Comparison of ENCODE assay signal across 27 cellular contexts in the genomic region with DNA sequence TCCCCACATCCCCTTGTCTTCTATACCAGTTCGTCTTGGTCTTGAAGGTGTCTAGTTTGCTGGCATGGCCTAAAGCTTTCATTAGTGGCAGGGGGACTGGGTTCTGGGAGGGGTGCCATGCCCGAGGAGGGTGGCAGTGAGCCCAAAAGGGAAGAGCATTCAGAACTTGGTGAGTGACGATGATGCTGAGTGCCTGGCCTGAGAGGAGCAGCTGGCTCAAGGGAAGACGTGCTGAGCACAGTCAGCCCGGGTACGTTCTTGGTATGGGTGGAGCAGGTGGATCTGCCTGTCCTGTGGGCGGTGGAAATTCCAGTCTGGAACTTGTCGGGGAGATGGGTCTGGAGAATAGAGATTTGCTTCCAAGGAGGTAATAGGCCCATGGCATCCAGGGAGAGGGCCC. TPM values are rescaled to one million over a fixed set of nuclear protein-coding genes. Genes with fewer than 3 reads are reported as not detected.
DNase-seq lines count a peak whose midpoint lies in the region; ATAC-seq lines count a peak whose summit lies in the region.
"Had no signal": no experiment of that assay in that cellular context is flagged by ENCODE, and none has a peak within 500 bp of the region (broad histone marks: within the 10 kb centered on the region; RNA-seq: fewer than 3 reads in every experiment).

No MANE protein-coding gene starts in this region.

- H3K4me1 Mint-ChIP-seq in activated CD4-positive, alpha-beta T cell treated with anti-CD3 and anti-CD28 coated beads, Interleukin-2, amount 10 ng/mL, durations not matched to agents 24 days and 14 days = peaks cover 36% of the 10 kb centered on the region
- peaks cover 37% of the 10 kb centered on the region for H3K4me1 Mint-ChIP-seq in activated T-helper 2 cell treated with anti-CD3 and anti-CD28 coated beads, Interferon-gamma antibody, Interleukin-2, Interleukin-4, amounts not matched to agents 10 μg/mL and 5 μg/mL and 100 μg/mL, durations not matched to agents 14 hours and 24 hours and 36 hours (ENCODE audit: low read depth)
- H3K4me1 Mint-ChIP-seq in stimulated activated effector memory CD8-positive, alpha-beta T cell treated with anti-CD3 and anti-CD28 coated beads, Interleukin-12 subunit alpha, Interleukin-12 subunit beta, amount 100 ng/mL, for 72 hours = peaks cover 34% of the 10 kb centered on the region

- H3K4me3 Mint-ChIP-seq in activated CD4-positive, alpha-beta T cell treated with anti-CD3 and anti-CD28 coated beads, Interleukin-2, amount 10 ng/mL, durations not matched to agents 24 days and 14 days = no peak overlapping the region
- no peak overlapping the region for H3K4me3 Mint-ChIP-seq in activated T-helper 2 cell treated with anti-CD3 and anti-CD28 coated beads, Interferon-gamma antibody, Interleukin-2, Interleukin-4, amounts not matched to agents 10 μg/mL and 5 μg/mL and 100 μg/mL, durations not matched to agents 14 hours and 24 hours and 36 hours (ENCODE audit: low read depth)
- no peak overlapping the region for H3K4me3 Mint-ChIP-seq in stimulated activated effector memory CD8-positive, alpha-beta T cell treated with anti-CD3 and anti-CD28 coated beads, Interleukin-12 subunit alpha, Interleukin-12 subunit beta, amount 100 ng/mL, for 72 hours
- H3K4me3 Mint-ChIP-seq: activated CD4-positive, alpha-beta memory T cell treated with anti-CD3 and anti-CD28 coated beads, Interleukin-2, amount 10 ng/mL, durations not matched to agents 7 days and 5 days; activated naive CD8-positive, alpha-beta T cell treated with anti-CD3 and anti-CD28 coated beads, Interleukin-2, amount 50 U/mL, for 24 hours; CD8-positive, alpha-beta T cell had no signal

- H3K36me3 Mint-ChIP-seq in activated CD4-positive, alpha-beta T cell treated with anti-CD3 and anti-CD28 coated beads, Interleukin-2, amount 10 ng/mL, durations not matched to agents 24 days and 14 days (ENCODE audit: low read depth) = peaks cover 73% of the 10 kb centered on the region
- H3K36me3 Mint-ChIP-seq in activated T-helper 2 cell treated with anti-CD3 and anti-CD28 coated beads, Interferon-gamma antibody, Interleukin-2, Interleukin-4, amounts not matched to agents 10 μg/mL and 5 μg/mL and 100 μg/mL, durations not matched to agents 14 hours and 24 hours and 36 hours (ENCODE audit: low read depth) = peaks cover 80% of the 10 kb centered on the region
- H3K36me3 Mint-ChIP-seq in stimulated activated effector memory CD8-positive, alpha-beta T cell treated with anti-CD3 and anti-CD28 coated beads, Interleukin-12 subunit alpha, Interleukin-12 subunit beta, amount 100 ng/mL, for 72 hours = peaks cover 96% of the 10 kb centered on the region

- no peak for ATAC-seq in stimulated activated effector memory CD8-positive, alpha-beta T cell treated with anti-CD3 and anti-CD28 coated beads, Interleukin-12 subunit alpha, Interleukin-12 subunit beta, amount 100 ng/mL, for 72 hours
- ATAC-seq in HG03354 (IDR thresholded peaks at IDR 0.05; ENCODE audit: poor library complexity, severe bottlenecking, unreplicated experiment) (no peak), HG03565 (IDR thresholded peaks at IDR 0.05; ENCODE audit: unreplicated experiment) (no peak)
- ATAC-seq: activated CD4-positive, CD25-positive, alpha-beta regulatory T cell treated with anti-CD3 and anti-CD28 coated beads, Interleukin-2, amount 50 U/mL, for 24 hours; activated naive CD8-positive, alpha-beta T cell treated with anti-CD3 and anti-CD28 coated beads, Interleukin-2, amount 50 U/mL, for 24 hours; CD8-positive, alpha-beta T cell; sciatic nerve had no signal

- no peaks in the 10 kb centered on the region for H3K9me3 Mint-ChIP-seq in activated CD4-positive, alpha-beta T cell treated with anti-CD3 and anti-CD28 coated beads, Interleukin-2, amount 10 ng/mL, durations not matched to agents 24 days and 14 days
- H3K9me3 Mint-ChIP-seq in activated T-helper 2 cell treated with anti-CD3 and anti-CD28 coated beads, Interferon-gamma antibody, Interleukin-2, Interleukin-4, amounts not matched to agents 10 μg/mL and 5 μg/mL and 100 μg/mL, durations not matched to agents 14 hours and 24 hours and 36 hours = no peaks in the 10 kb centered on the region
- no peaks in the 10 kb centered on the region for H3K9me3 Mint-ChIP-seq in stimulated activated effector memory CD8-positive, alpha-beta T cell treated with anti-CD3 and anti-CD28 coated beads, Interleukin-12 subunit alpha, Interleukin-12 subunit beta, amount 100 ng/mL, for 72 hours
- H3K9me3 Mint-ChIP-seq: activated CD4-positive, alpha-beta memory T cell treated with anti-CD3 and anti-CD28 coated beads, Interleukin-2, amount 10 ng/mL, durations not matched to agents 7 days and 5 days; activated naive CD8-positive, alpha-beta T cell treated with anti-CD3 and anti-CD28 coated beads, Interleukin-2, amount 50 U/mL, for 24 hours; CD8-positive, alpha-beta T cell had no signal

- peak overlapping the region; percentile 36 for H3K27ac Mint-ChIP-seq in activated CD4-positive, alpha-beta T cell treated with anti-CD3 and anti-CD28 coated beads, Interleukin-2, amount 10 ng/mL, durations not matched to agents 24 days and 14 days
- H3K27ac Mint-ChIP-seq in activated T-helper 2 cell treated with anti-CD3 and anti-CD28 coated beads, Interferon-gamma antibody, Interleukin-2, Interleukin-4, amounts not matched to agents 10 μg/mL and 5 μg/mL and 100 μg/mL, durations not matched to agents 14 hours and 24 hours and 36 hours = peak overlapping the region; percentile 67
- H3K27ac Mint-ChIP-seq in stimulated activated effector memory CD8-positive, alpha-beta T cell treated with anti-CD3 and anti-CD28 coated beads, Interleukin-12 subunit alpha, Interleukin-12 subunit beta, amount 100 ng/mL, for 72 hours = peak overlapping the region; percentile 65
- H3K27ac Mint-ChIP-seq: activated CD4-positive, alpha-beta memory T cell treated with anti-CD3 and anti-CD28 coated beads, Interleukin-2, amount 10 ng/mL, durations not matched to agents 7 days and 5 days; activated naive CD8-positive, alpha-beta T cell treated with anti-CD3 and anti-CD28 coated beads, Interleukin-2, amount 50 U/mL, for 24 hours; CD8-positive, alpha-beta T cell had no signal

- DNase-seq in activated CD4-positive, alpha-beta T cell treated with anti-CD3 and anti-CD28 coated beads, Interleukin-2, amount 10 ng/mL, durations not matched to agents 24 days and 14 days = no peak
- no peak for DNase-seq in activated CD4-positive, alpha-beta T cell treated with anti-CD3 and anti-CD28 coated beads for 1 hour
- DNase-seq in activated T-helper 2 cell treated with anti-CD3 and anti-CD28 coated beads, Interferon-gamma antibody, Interleukin-2, Interleukin-4, amounts not matched to agents 10 μg/mL and 5 μg/mL and 100 μg/mL, durations not matched to agents 14 hours and 24 hours and 36 hours (ENCODE audit: low spot score) = no peak
- DNase-seq in medulla oblongata (ENCODE audit: extremely low spot score) (peak; percentile 50), cerebellar nuclear complex (lab: John Stamatoyannopoulos, UW) (no peak)
- no peak for DNase-seq in stimulated activated effector memory CD8-positive, alpha-beta T cell treated with anti-CD3 and anti-CD28 coated beads, Interleukin-12 subunit alpha, Interleukin-12 subunit beta, amount 100 ng/mL, for 72 hours (ENCODE audit: low spot score in 2 of 2)
- DNase-seq: activated CD4-positive, alpha-beta memory T cell treated with anti-CD3 and anti-CD28 coated beads, Interleukin-2, amount 10 ng/mL, durations not matched to agents 7 days and 5 days; activated naive CD8-positive, alpha-beta T cell treated with anti-CD3 and anti-CD28 coated beads, Interleukin-2, amount 50 U/mL, for 24 hours; activated T-cell treated with anti-CD3 and anti-CD28 coated beads for 4 hours; CD8-positive, alpha-beta T cell; DMS 273 treated with DMSO at 0.1 percent for 48 hours; islet precursor cell; KG1; NCI-H1417 treated with DMSO at 0.1 percent for 48 hours; NCI-H2081 treated with DMSO at 0.1 percent for 48 hours; NCI-H82; stimulated activated naive CD4-positive, alpha-beta T cell treated with Interleukin-2 at 50 U/mL for 16 hours; testis had no signal

- intact Hi-C loops in activated CD4-positive, alpha-beta T cell treated with anti-CD3 and anti-CD28 coated beads, Interleukin-2, amount 10 ng/mL, durations not matched to agents 24 days and 14 days (cut with micrococcal nuclease) = no loop called here
- intact Hi-C loops in activated T-helper 2 cell treated with anti-CD3 and anti-CD28 coated beads, Interferon-gamma antibody, Interleukin-2, Interleukin-4, amounts not matched to agents 10 μg/mL and 5 μg/mL and 100 μg/mL, durations not matched to agents 14 hours and 24 hours and 36 hours (cut with micrococcal nuclease) = no loop called here

- no peaks in the 10 kb centered on the region for H3K27me3 Mint-ChIP-seq in activated CD4-positive, alpha-beta T cell treated with anti-CD3 and anti-CD28 coated beads, Interleukin-2, amount 10 ng/mL, durations not matched to agents 24 days and 14 days
- H3K27me3 Mint-ChIP-seq in activated T-helper 2 cell treated with anti-CD3 and anti-CD28 coated beads, Interferon-gamma antibody, Interleukin-2, Interleukin-4, amounts not matched to agents 10 μg/mL and 5 μg/mL and 100 μg/mL, durations not matched to agents 14 hours and 24 hours and 36 hours (ENCODE audit: low read depth) = no peaks in the 10 kb centered on the region
- H3K27me3 Mint-ChIP-seq: activated CD4-positive, alpha-beta memory T cell treated with anti-CD3 and anti-CD28 coated beads, Interleukin-2, amount 10 ng/mL, durations not matched to agents 7 days and 5 days had no signal

RNA-seq across cellular contexts. Expression of a gene that starts 4.6 kb away (rescaled TPM):
- 321 and 324 TPM in 2 replicates for total RNA-seq in activated CD4-positive, alpha-beta T cell treated with anti-CD3 and anti-CD28 coated beads, Interleukin-2, amount 10 ng/mL, durations not matched to agents 24 days and 14 days
- 342 and 361 TPM in 2 replicates for total RNA-seq in activated T-helper 2 cell treated with anti-CD3 and anti-CD28 coated beads, Interferon-gamma antibody, Interleukin-2, Interleukin-4, amounts not matched to agents 10 μg/mL and 5 μg/mL and 100 μg/mL, durations not matched to agents 14 hours and 24 hours and 36 hours

RNA-seq across cellular contexts. Expression of a gene that starts 7.4 kb away (rescaled TPM):
- 29.9 and 30.1 TPM in 2 replicates for total RNA-seq in activated CD4-positive, alpha-beta T cell treated with anti-CD3 and anti-CD28 coated beads, Interleukin-2, amount 10 ng/mL, durations not matched to agents 24 days and 14 days
- total RNA-seq in activated T-helper 2 cell treated with anti-CD3 and anti-CD28 coated beads, Interferon-gamma antibody, Interleukin-2, Interleukin-4, amounts not matched to agents 10 μg/mL and 5 μg/mL and 100 μg/mL, durations not matched to agents 14 hours and 24 hours and 36 hours = 31.4 and 34.5 TPM in 2 replicates

RNA-seq across cellular contexts. Expression of a gene that starts 12.0 kb away (rescaled TPM):
- 0.09 TPM in 1 of 2 replicates, not detected in the other for total RNA-seq in activated CD4-positive, alpha-beta T cell treated with anti-CD3 and anti-CD28 coated beads, Interleukin-2, amount 10 ng/mL, durations not matched to agents 24 days and 14 days
- not detected in 2 replicates for total RNA-seq in activated T-helper 2 cell treated with anti-CD3 and anti-CD28 coated beads, Interferon-gamma antibody, Interleukin-2, Interleukin-4, amounts not matched to agents 10 μg/mL and 5 μg/mL and 100 μg/mL, durations not matched to agents 14 hours and 24 hours and 36 hours
- total RNA-seq: activated CD4-positive, alpha-beta memory T cell treated with anti-CD3 and anti-CD28 coated beads, Interleukin-2, amount 10 ng/mL, durations not matched to agents 7 days and 5 days; CD8-positive, alpha-beta T cell; cerebellum; HT1080; mononuclear cell; sciatic nerve; SJSA1; vagina had no signal

RNA-seq across cellular contexts. Expression of a gene that starts 36.0 kb away (rescaled TPM):
- total RNA-seq in activated CD4-positive, alpha-beta T cell treated with anti-CD3 and anti-CD28 coated beads, Interleukin-2, amount 10 ng/mL, durations not matched to agents 24 days and 14 days = 3.2 and 3.8 TPM in 2 replicates
- 4.8 and 5.4 TPM in 2 replicates for total RNA-seq in activated T-helper 2 cell treated with anti-CD3 and anti-CD28 coated beads, Interferon-gamma antibody, Interleukin-2, Interleukin-4, amounts not matched to agents 10 μg/mL and 5 μg/mL and 100 μg/mL, durations not matched to agents 14 hours and 24 hours and 36 hours

RNA-seq across cellular contexts. Expression of a gene that starts 40.0 kb away (rescaled TPM):
- total RNA-seq in activated CD4-positive, alpha-beta T cell treated with anti-CD3 and anti-CD28 coated beads, Interleukin-2, amount 10 ng/mL, durations not matched to agents 24 days and 14 days = 86.2 and 90.6 TPM in 2 replicates
- total RNA-seq in activated T-helper 2 cell treated with anti-CD3 and anti-CD28 coated beads, Interferon-gamma antibody, Interleukin-2, Interleukin-4, amounts not matched to agents 10 μg/mL and 5 μg/mL and 100 μg/mL, durations not matched to agents 14 hours and 24 hours and 36 hours = 95.7 and 96.8 TPM in 2 replicates
